8 cellular contexts compared by ENCODE assay signal in the genomic region with DNA sequence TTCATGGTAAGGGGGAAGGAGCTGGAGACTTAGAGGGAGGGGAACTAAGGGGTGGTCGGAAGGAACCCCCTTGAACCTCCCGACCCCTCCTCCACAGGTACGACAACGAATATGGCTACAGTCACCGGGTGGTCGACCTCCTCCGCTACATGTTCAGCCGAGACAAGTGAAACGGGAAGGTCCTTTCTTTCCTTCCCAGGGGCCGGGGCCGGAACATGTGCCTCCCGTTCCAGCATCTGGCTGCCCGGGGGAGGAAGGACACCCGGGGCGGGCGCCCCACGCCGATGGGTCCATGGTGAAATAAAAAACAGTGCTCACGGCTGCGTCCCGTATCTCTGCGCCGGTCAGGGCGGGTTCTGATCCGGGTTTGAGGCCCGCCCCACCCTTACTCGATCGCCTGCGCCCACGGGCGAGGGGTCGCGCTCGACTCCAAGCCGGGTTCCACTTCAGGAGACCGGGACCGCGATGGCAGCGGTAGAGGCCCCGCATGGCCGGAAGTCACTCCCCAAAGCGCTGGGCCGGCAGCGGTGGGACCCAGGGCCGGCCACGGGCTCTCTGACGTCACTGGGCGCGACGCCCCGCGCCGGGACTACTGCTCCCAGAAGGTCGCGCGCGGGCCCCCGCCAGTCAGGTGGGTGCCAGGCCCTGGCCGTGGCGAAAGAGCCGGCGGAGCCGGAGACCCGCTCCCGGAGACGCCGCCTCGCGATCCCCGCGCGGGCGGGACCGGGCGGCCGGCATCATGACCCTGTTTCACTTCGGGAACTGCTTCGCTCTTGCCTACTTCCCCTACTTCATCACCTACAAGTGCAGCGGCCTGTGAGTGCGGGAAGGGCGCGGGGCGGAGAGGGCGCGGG.
DNase-seq lines count a peak whose midpoint lies in the region; ATAC-seq and TF ChIP-seq lines count a peak whose summit lies in the region.

A gene with protein sequence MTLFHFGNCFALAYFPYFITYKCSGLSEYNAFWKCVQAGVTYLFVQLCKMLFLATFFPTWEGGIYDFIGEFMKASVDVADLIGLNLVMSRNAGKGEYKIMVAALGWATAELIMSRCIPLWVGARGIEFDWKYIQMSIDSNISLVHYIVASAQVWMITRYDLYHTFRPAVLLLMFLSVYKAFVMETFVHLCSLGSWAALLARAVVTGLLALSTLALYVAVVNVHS (plus strand): TSS at position 626 of the 854 bp plus-strand sequence. CDS start 114 bp downstream, at position 740.

- CTCF ChIA-PET in RWPE1 (lab: Yijun Ruan, JAX): interaction anchor here (1.7 kb wide), 1 partner anchor 35 kb away, joined by 4 read pairs; no protein-coding TSS in a partner anchor

- H3K27ac ChIP-seq in RWPE1: peak within 1 kb of the TSS; percentile 71

- H3K27ac Mint-ChIP-seq in nephron: peak within 1 kb of the TSS in 2 of 3 experiments; percentile 74 to 85

- no peaks in the 10 kb centered on the region for H3K9me3 Mint-ChIP-seq in nephron

- H3K4me3 ChIP-seq in fibroblast of pulmonary artery (replicated peaks; ENCODE audit: low read depth, low read length): peak within 1 kb of the TSS; percentile 92

- H3K36me3 Mint-ChIP-seq in nephron (ENCODE audit: low read depth): peaks cover 7% of the 10 kb centered on the region

- H3K4me1 Mint-ChIP-seq in nephron: peaks cover 19% of the 10 kb centered on the region

- ATAC-seq in GM21737 (IDR thresholded peaks at IDR 0.05; ENCODE audit: unreplicated experiment): peak; percentile 75
- peak; percentile 87 for ATAC-seq in stimulated activated naive CD8-positive, alpha-beta T cell treated with anti-CD3 and anti-CD28 coated beads, Interleukin-15, Interleukin-2, amounts not matched to agents 100 U/mL and 50 U/mL, for 24 hours

- H3K27me3 Mint-ChIP-seq in nephron (ENCODE audit: low read depth): peaks cover 4% of the 10 kb centered on the region

- POLR2A ChIA-PET in RWPE1 (lab: Yijun Ruan, JAX; ENCODE audit: low non-redundant PET): no interaction called here

- DNase-seq in DMS53 (lab: John Stamatoyannopoulos, UW) (peak; percentile 95), Kasumi-1 (lab: John Stamatoyannopoulos, UW) (peak; percentile 73 to 76), RWPE1 (ENCODE audit: low spot score) (peak; percentile 95), fibroblast of pulmonary artery (ENCODE audit: low read depth) (peak; percentile 85)
- peak; percentile 70 for DNase-seq in activated T-helper 9 cell treated with anti-CD3 and anti-CD28 coated beads, Interleukin-2, amount 50 U/mL, for 16 hours (ENCODE audit: low read depth)
- DNase-seq in stimulated activated naive CD8-positive, alpha-beta T cell treated with anti-CD3 and anti-CD28 coated beads, Interleukin-15, Interleukin-2, amounts not matched to agents 100 U/mL and 50 U/mL, for 24 hours: peak; percentile 94

- TF ChIP-seq CTCF in RWPE1 (conservative IDR thresholded peaks at IDR 0.05; ENCODE audit: low read depth) (no peak), fibroblast of pulmonary artery (IDR thresholded peaks at IDR 0.05; ENCODE audit: low read length, missing control alignments) (no peak), nephron (IDR thresholded peaks at IDR 0.05; ENCODE audit: unreplicated experiment in 3 of 3) (no peak)

- peak within 1 kb of the TSS; percentile 92 to 97 (median 96) for H3K4me3 Mint-ChIP-seq in nephron

Comparison
In these comparisons a context has a peak if more than half of its experiments do, and no peak if none do; other contexts are left out.
1. Peak in every context shown above with its lines: DNase-seq, ATAC-seq, H3K4me3 ChIP-seq and H3K27ac ChIP-seq.